ENCODE assay signal across 8 cellular contexts in the genomic region with DNA sequence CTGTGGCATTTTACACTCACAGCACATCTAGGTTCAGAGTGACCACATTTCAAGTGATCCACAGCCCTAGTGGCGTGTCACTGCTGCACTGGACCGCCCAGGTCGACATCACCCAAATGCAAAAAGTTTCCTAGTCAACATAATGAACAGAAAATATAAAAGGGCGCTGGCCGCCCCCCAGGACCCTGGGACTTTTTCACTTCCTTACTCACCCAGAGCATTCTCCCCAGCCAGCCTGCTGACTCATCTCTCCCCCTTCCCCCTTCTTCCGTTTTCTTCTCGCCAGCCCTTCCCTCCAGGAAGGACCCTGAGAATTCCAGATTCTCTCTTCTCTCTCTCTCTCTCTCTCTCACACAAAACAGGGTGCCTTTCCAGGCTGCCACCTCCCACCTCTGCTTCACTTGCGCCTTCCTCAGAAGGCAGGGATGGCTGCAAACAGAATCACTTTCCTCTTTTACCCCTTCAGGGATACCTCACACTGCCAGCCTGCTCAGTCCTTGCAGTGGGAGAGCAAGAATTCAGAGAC. TPM values are rescaled to one million over a fixed set of nuclear protein-coding genes. Genes with fewer than 3 reads are reported as not detected.
A peak's percentile ranks its signal among the peaks of the same experiment; 100 is the strongest.
DNase-seq lines count a peak whose midpoint lies in the region; ATAC-seq and FAIRE-seq lines count a peak whose summit lies in the region.

No MANE protein-coding gene starts in this region.

- POLR2A ChIA-PET in CD8-positive, alpha-beta memory T cell (lab: Charles Lee): no interaction called here

- H3K4me1 Mint-ChIP-seq in CD8-positive, alpha-beta memory T cell: no peaks in the 10 kb centered on the region
- H3K4me1 Mint-ChIP-seq in activated T-helper 17 cell treated with anti-CD3 and anti-CD28 coated beads, Interleukin-2, amount 50 U/mL, for 72 hours: peaks cover 6% of the 10 kb centered on the region

- H3K4me3 Mint-ChIP-seq in CD8-positive, alpha-beta memory T cell: no peak overlapping the region
- H3K4me3 Mint-ChIP-seq in activated T-helper 17 cell treated with anti-CD3 and anti-CD28 coated beads, Interleukin-2, amount 50 U/mL, for 72 hours: no peak overlapping the region

- H3K36me3 Mint-ChIP-seq in CD8-positive, alpha-beta memory T cell: peaks cover 0 to under 1% (median 0%) of the 10 kb centered on the region in 3 donors
- no peaks in the 10 kb centered on the region for H3K36me3 Mint-ChIP-seq in activated T-helper 17 cell treated with anti-CD3 and anti-CD28 coated beads, Interleukin-2, amount 50 U/mL, for 72 hours (ENCODE audit: low read depth)

- peak overlapping the region; percentile 43 for H3K27ac ChIP-seq in CD8-positive, alpha-beta memory T cell (ENCODE audit: low read depth, low read length)

- H3K4me3 ChIP-seq in CD8-positive, alpha-beta memory T cell (ENCODE audit: low read length): no peak overlapping the region

- no peak for FAIRE-seq in HTR-8/SVneo (lab: Jason Lieb, UNC)

- DNase-seq in CD8-positive, alpha-beta memory T cell: no peak
- DNase-seq in HTR-8/SVneo (ENCODE audit: insufficient read length, low spot score) (peak; percentile 78), medulla oblongata (ENCODE audit: extremely low spot score) (peak; percentile 62), HT-29 (ENCODE audit: low spot score) (no peak), NCI-H345 treated with DMSO at 0.1 percent for 48 hours (lab: John Stamatoyannopoulos, UW; ENCODE audit: unreplicated experiment) (no peak)

- H3K27me3 Mint-ChIP-seq in CD8-positive, alpha-beta memory T cell: peaks cover 2 to 6% of the 10 kb centered on the region in 2 donors
- no peaks in the 10 kb centered on the region for H3K27me3 Mint-ChIP-seq in activated T-helper 17 cell treated with anti-CD3 and anti-CD28 coated beads, Interleukin-2, amount 50 U/mL, for 72 hours

- no peak for ATAC-seq in activated T-helper 17 cell treated with anti-CD3 and anti-CD28 coated beads, Interleukin-2, amount 50 U/mL, for 72 hours (replicated peaks)
- no peak for ATAC-seq in esophagus mucosa
- no peak for ATAC-seq in activated CD4-positive, CD25-positive, alpha-beta regulatory T cell treated with anti-CD3 and anti-CD28 coated beads, Interleukin-2, amount 50 U/mL, for 24 hours

- H3K27me3 ChIP-seq in CD8-positive, alpha-beta memory T cell (ENCODE audit: insufficient read depth, low read length, poor library complexity, severe bottlenecking): no peaks in the 10 kb centered on the region

- no peaks in the 10 kb centered on the region for H3K9me3 Mint-ChIP-seq in CD8-positive, alpha-beta memory T cell
- no peaks in the 10 kb centered on the region for H3K9me3 Mint-ChIP-seq in activated T-helper 17 cell treated with anti-CD3 and anti-CD28 coated beads, Interleukin-2, amount 50 U/mL, for 72 hours

- no peaks in the 10 kb centered on the region for H3K4me1 ChIP-seq in CD8-positive, alpha-beta memory T cell (ENCODE audit: insufficient read depth, low read length)

- CTCF ChIA-PET in CD8-positive, alpha-beta memory T cell (lab: Charles Lee): no interaction called here

- no peaks in the 10 kb centered on the region for H3K9me3 ChIP-seq in CD8-positive, alpha-beta memory T cell (ENCODE audit: low read length)

- no peaks in the 10 kb centered on the region for H3K36me3 ChIP-seq in CD8-positive, alpha-beta memory T cell (ENCODE audit: insufficient read depth, low read length)

- no peak overlapping the region for H3K27ac Mint-ChIP-seq in CD8-positive, alpha-beta memory T cell
- H3K27ac Mint-ChIP-seq in activated T-helper 17 cell treated with anti-CD3 and anti-CD28 coated beads, Interleukin-2, amount 50 U/mL, for 72 hours: peak overlapping the region; percentile 75

RNA-seq across cellular contexts. Expression of a gene that starts 21.0 kb away (rescaled TPM):
- total RNA-seq in CD8-positive, alpha-beta memory T cell: 100 to 1,000 TPM; 105 to 107 TPM
- polyA plus RNA-seq in CD8-positive, alpha-beta memory T cell: 45.6 TPM
- total RNA-seq in activated T-helper 17 cell treated with anti-CD3 and anti-CD28 coated beads, Interleukin-2, amount 50 U/mL, for 72 hours: 10 to 100 TPM; 34.9 to 72.9 TPM
- 96.1 and 120 TPM in 2 replicates for total RNA-seq in HT-29 (2014; rRNA removed; shearing (Covaris generic))
- total RNA-seq in esophagus mucosa: 24.6 TPM

RNA-seq across cellular contexts. Expression of a gene that starts 30.6 kb away (rescaled TPM):
- total RNA-seq in CD8-positive, alpha-beta memory T cell: 1 to 10 TPM; 1.8 to 2.0 TPM
- polyA plus RNA-seq in CD8-positive, alpha-beta memory T cell: 0.12 TPM
- 1 to 10 TPM; 1.7 to 2.1 TPM for total RNA-seq in activated T-helper 17 cell treated with anti-CD3 and anti-CD28 coated beads, Interleukin-2, amount 50 U/mL, for 72 hours
- total RNA-seq in HT-29 (2014; rRNA removed; shearing (Covaris generic)): 2.7 and 3.6 TPM in 2 replicates
- 0.76 TPM for total RNA-seq in esophagus mucosa

RNA-seq across cellular contexts. Expression of a gene that starts 31.3 kb away (rescaled TPM):
- under 1 TPM; 0.13 to 0.26 TPM for total RNA-seq in CD8-positive, alpha-beta memory T cell
- polyA plus RNA-seq in CD8-positive, alpha-beta memory T cell: 0.05 TPM
- 1 to 10 TPM in 1 of 2 donors, under 1 TPM in 1; 0.28 to 1.2 TPM for total RNA-seq in activated T-helper 17 cell treated with anti-CD3 and anti-CD28 coated beads, Interleukin-2, amount 50 U/mL, for 72 hours
- total RNA-seq in HT-29 (2014; rRNA removed; shearing (Covaris generic)): 10.7 and 12.6 TPM in 2 replicates
- total RNA-seq in esophagus mucosa: 0.04 TPM

RNA-seq across cellular contexts. Expression of a gene that starts 33.4 kb away (rescaled TPM):
- 10 to 100 TPM; 78.7 to 82.9 TPM for total RNA-seq in CD8-positive, alpha-beta memory T cell
- 32.5 TPM for polyA plus RNA-seq in CD8-positive, alpha-beta memory T cell
- 10 to 100 TPM; 73.8 to 97.0 TPM for total RNA-seq in activated T-helper 17 cell treated with anti-CD3 and anti-CD28 coated beads, Interleukin-2, amount 50 U/mL, for 72 hours
- 150 and 189 TPM in 2 replicates for total RNA-seq in HT-29 (2014; rRNA removed; shearing (Covaris generic))
- 86.6 TPM for total RNA-seq in esophagus mucosa

RNA-seq across cellular contexts. Expression of a gene that starts 44.4 kb away (rescaled TPM):
- total RNA-seq in CD8-positive, alpha-beta memory T cell: 10 to 100 TPM; 30.7 to 33.3 TPM
- 34.8 TPM for polyA plus RNA-seq in CD8-positive, alpha-beta memory T cell
- total RNA-seq in activated T-helper 17 cell treated with anti-CD3 and anti-CD28 coated beads, Interleukin-2, amount 50 U/mL, for 72 hours: 10 to 100 TPM; 30.6 to 35.4 TPM
- 145 and 154 TPM in 2 replicates for total RNA-seq in HT-29 (2014; rRNA removed; shearing (Covaris generic))
- 47.2 TPM for total RNA-seq in esophagus mucosa

Comparison
In these comparisons a context has a peak if more than half of its experiments do, and no peak if none do; other contexts are left out.
1. DNase-seq: peak in HTR-8/SVneo (single experiment) and medulla oblongata (single experiment); none in CD8-positive, alpha-beta memory T cell (0 of 5), HT-29 (single experiment) and NCI-H345 treated with DMSO at 0.1 percent for 48 hours (single experiment).